In the genomic region with DNA sequence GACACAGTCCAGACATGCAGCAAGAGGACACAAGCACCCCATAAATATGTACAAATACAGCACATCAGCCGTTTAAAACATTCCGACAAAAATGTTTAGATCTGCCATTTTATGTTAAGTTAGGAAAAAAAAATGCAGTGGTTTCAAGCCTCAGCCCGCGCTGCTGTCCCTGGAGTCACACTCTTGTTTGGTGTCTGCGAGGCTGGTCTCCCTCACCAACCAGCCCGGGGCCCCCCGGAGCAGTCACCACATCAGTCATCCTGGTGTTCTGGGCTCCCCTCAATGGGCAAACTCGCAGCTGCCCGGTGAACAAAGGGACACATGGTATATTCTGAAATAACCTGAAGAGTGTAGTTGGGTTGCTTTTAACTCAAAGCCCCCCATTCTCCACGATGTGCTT, we compare ENCODE assay signal across 21 cellular contexts.
DNase-seq lines count a peak whose midpoint lies in the region; FAIRE-seq and TF ChIP-seq lines count a peak whose summit lies in the region.
"Had no signal": no experiment of that assay in that cellular context is flagged by ENCODE, and none has a peak within 500 bp of the region (broad histone marks: within the 10 kb centered on the region; RNA-seq: fewer than 3 reads in every experiment).

No MANE protein-coding gene starts in this region.

- H3K27ac Mint-ChIP-seq in brain (peak overlapping the region in 3 of 5 experiments; percentile 31 to 81 (median 39)), neural progenitor cell (peak overlapping the region; percentile 76)
- H3K27ac Mint-ChIP-seq: CD4-positive, alpha-beta memory T cell had no signal

- peaks cover 20% of the 10 kb centered on the region for H3K4me1 Mint-ChIP-seq in brain
- H3K4me1 Mint-ChIP-seq in neural progenitor cell = no peaks in the 10 kb centered on the region
- H3K4me1 Mint-ChIP-seq: CD4-positive, alpha-beta memory T cell; H9 had no signal

- no peaks in the 10 kb centered on the region for H3K9me3 ChIP-seq in neural progenitor cell (ENCODE audit: low read depth)
- H3K9me3 ChIP-seq in right atrium auricular region = no peaks in the 10 kb centered on the region
- H3K9me3 ChIP-seq: A549 had no signal

- no peak overlapping the region for H3K9ac ChIP-seq in neural progenitor cell
- H3K9ac ChIP-seq: GM23248 had no signal

- H3K27ac ChIP-seq in neural progenitor cell (no peak overlapping the region), right atrium auricular region (no peak overlapping the region)
- H3K27ac ChIP-seq: A549, GM23248 had no signal

- H4K20me1 ChIP-seq in neural progenitor cell (ENCODE audit: low read depth) = no peaks in the 10 kb centered on the region

- no peak for TF ChIP-seq POLR2A in GM12892 (IDR thresholded peaks at IDR 0.05; ENCODE audit: low read depth, low read length)

- no peak overlapping the region for H3K4me3 Mint-ChIP-seq in brain
- H3K4me3 Mint-ChIP-seq in neural progenitor cell = no peak overlapping the region
- H3K4me3 Mint-ChIP-seq: CD4-positive, alpha-beta memory T cell; H9 had no signal

- H3K36me3 ChIP-seq in neural progenitor cell (no peaks in the 10 kb centered on the region), right atrium auricular region (no peaks in the 10 kb centered on the region)

- no peaks in the 10 kb centered on the region for H3K27me3 Mint-ChIP-seq in brain
- no peaks in the 10 kb centered on the region for H3K27me3 Mint-ChIP-seq in neural progenitor cell (ENCODE audit: insufficient read depth, low read depth)

- no peaks in the 10 kb centered on the region for H3K79me2 ChIP-seq in neural progenitor cell (ENCODE audit: low read depth)

- no peak for FAIRE-seq in GM12892 (lab: Jason Lieb, UNC)
- FAIRE-seq: A549, GM12891, GM19239, H1 had no signal

- no peaks in the 10 kb centered on the region for H3K36me3 Mint-ChIP-seq in brain
- H3K36me3 Mint-ChIP-seq in neural progenitor cell = no peaks in the 10 kb centered on the region
- H3K36me3 Mint-ChIP-seq: CD4-positive, alpha-beta memory T cell had no signal

- H3K27me3 ChIP-seq in neural progenitor cell (no peaks in the 10 kb centered on the region), right atrium auricular region (no peaks in the 10 kb centered on the region)

- no peak overlapping the region for H2AFZ ChIP-seq in neural progenitor cell (replicated peaks)
- H2AFZ ChIP-seq: GM23248 had no signal

- no peak overlapping the region for H3K4me3 ChIP-seq in neural progenitor cell
- no peak overlapping the region for H3K4me3 ChIP-seq in right atrium auricular region
- H3K4me3 ChIP-seq: A549, GM23248 had no signal

- no peak overlapping the region for H3K4me2 ChIP-seq in neural progenitor cell
- H3K4me2 ChIP-seq: A549 had no signal

- H3K9me3 Mint-ChIP-seq in brain = peaks cover 2 to 12% (median 7%) of the 10 kb centered on the region in 5 experiments
- H3K9me3 Mint-ChIP-seq in neural progenitor cell = no peaks in the 10 kb centered on the region

- peak; percentile 27 for DNase-seq in activated effector memory CD4-positive, alpha-beta T cell treated with anti-CD3 and anti-CD28 coated beads, Interleukin-2, amount 50 U/mL, for 16 hours
- no peak for DNase-seq in activated effector memory CD4-positive, alpha-beta T cell treated with Interleukin-2 at 50 U/mL for 16 hours
- no peak for DNase-seq in neural progenitor cell (ENCODE audit: low spot score)
- DNase-seq in AML-193 (lab: John Stamatoyannopoulos, UW) = no peak
- no peak for DNase-seq in right atrium auricular region (ENCODE audit: low spot score)
- no peak for DNase-seq in GM12892 (ENCODE audit: insufficient read length)
- DNase-seq: 8988T; ACHN; Calu3; CD4-positive, alpha-beta memory T cell; COR-L47; DMS53; DMS79 treated with DMSO at 0.1 percent for 48 hours; GF-D8; GM23248; H9 had no signal

- TF ChIP-seq CTCF in brain (conservative IDR thresholded peaks at IDR 0.05) (no peak), neural progenitor cell (IDR thresholded peaks at IDR 0.05) (no peak), right atrium auricular region (IDR thresholded peaks at IDR 0.05) (no peak)

- no peaks in the 10 kb centered on the region for H3K4me1 ChIP-seq in neural progenitor cell
- H3K4me1 ChIP-seq in right atrium auricular region = no peaks in the 10 kb centered on the region
- H3K4me1 ChIP-seq: A549 had no signal

- H3F3A ChIP-seq in neural progenitor cell (ENCODE audit: low read depth) = no peaks in the 10 kb centered on the region
